ENCODE assay signal across 23 cellular contexts in the genomic region with DNA sequence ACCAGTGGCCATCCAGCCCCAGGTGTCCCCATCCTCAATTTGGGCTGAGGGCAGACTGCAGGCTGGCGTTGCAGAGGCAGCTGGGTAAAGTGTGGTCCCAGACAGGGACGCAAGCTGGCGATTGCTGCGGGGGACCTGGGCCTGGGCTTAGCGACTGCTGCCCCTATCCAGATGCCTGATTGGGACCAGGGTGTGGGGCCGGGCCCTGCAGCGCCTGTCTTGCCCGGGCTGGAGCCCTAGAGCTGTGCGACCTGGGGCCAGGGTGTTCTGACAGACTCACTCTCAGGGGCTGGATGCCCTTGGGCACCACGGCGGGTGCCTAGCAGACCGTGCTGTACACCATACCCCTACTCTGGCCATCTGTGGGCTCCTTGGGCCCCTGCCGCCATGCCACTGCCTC. TPM values are rescaled to one million over a fixed set of nuclear protein-coding genes. Genes with fewer than 3 reads are reported as not detected.
DNase-seq lines count a peak whose midpoint lies in the region; ATAC-seq and TF ChIP-seq lines count a peak whose summit lies in the region.
"Had no signal": no experiment of that assay in that cellular context is flagged by ENCODE, and none has a peak within 500 bp of the region (broad histone marks: within the 10 kb centered on the region; RNA-seq: fewer than 3 reads in every experiment).

No MANE protein-coding gene starts in this region.

- H3K9me3 ChIP-seq in IMR-90 (ENCODE audit: control insufficient read depth, insufficient read depth, low read length) (no peaks in the 10 kb centered on the region), endodermal cell (ENCODE audit: control insufficient read depth, low read length) (no peaks in the 10 kb centered on the region), neuronal stem cell (replicated peaks in 1 of 2; ENCODE audit: control insufficient read depth in 2 of 2, insufficient read depth in 1 of 2, low read depth in 1 of 2, low read length in 2 of 2) (no peaks in the 10 kb centered on the region), tibial nerve (no peaks in the 10 kb centered on the region)

- H4K91ac ChIP-seq in IMR-90 (ENCODE audit: insufficient read depth, low read depth, low read length) (no peak overlapping the region), neuronal stem cell (ENCODE audit: low read depth, low read length, poor library complexity) (no peak overlapping the region)

- H3K4me1 ChIP-seq in IMR-90 (ENCODE audit: control insufficient read depth, insufficient read depth, low read length) (peaks cover 56% of the 10 kb centered on the region), endodermal cell (ENCODE audit: control insufficient read depth, insufficient read depth, low read length) (peaks cover 10% of the 10 kb centered on the region), neuronal stem cell (ENCODE audit: control insufficient read depth in 2 of 2, insufficient read depth in 1 of 2, low read depth in 1 of 2, low read length in 2 of 2) (peaks cover 32 to 57% of the 10 kb centered on the region in 2 donors), tibial nerve (peaks cover under 1 to 88% (median 68%) of the 10 kb centered on the region in 4 donors)

- no peak overlapping the region for H3K56ac ChIP-seq in IMR-90 (ENCODE audit: extremely low read depth, insufficient read depth, low read length)

- H4K8ac ChIP-seq in IMR-90 (ENCODE audit: low read depth in 2 of 2, low read length in 2 of 2) = no peak overlapping the region
- no peak overlapping the region for H4K8ac ChIP-seq in neuronal stem cell (ENCODE audit: low read depth, low read length)

- H3K4me2 ChIP-seq in IMR-90 (ENCODE audit: low read depth, low read length) = no peak overlapping the region
- H3K4me2 ChIP-seq in neuronal stem cell (ENCODE audit: insufficient read depth, low read length, poor library complexity, severe bottlenecking) = no peak overlapping the region

- no peak overlapping the region for H2AK9ac ChIP-seq in IMR-90 (replicated peaks; ENCODE audit: low read depth, low read length, poor library complexity)

- intact Hi-C loops in IMR-90 (cut with micrococcal nuclease) = no loop called here

- in situ Hi-C loops in IMR-90 (cut with MboI; ENCODE audit: low sequenced_read_pairs) = no loop called here

- no peaks in the 10 kb centered on the region for H3K27me3 ChIP-seq in IMR-90 (ENCODE audit: control insufficient read depth, insufficient read depth, low read length)
- H3K27me3 ChIP-seq in endodermal cell (ENCODE audit: control insufficient read depth, insufficient read depth, low read length, poor library complexity, severe bottlenecking) = peaks cover 6% of the 10 kb centered on the region
- peaks cover 0 to 4% (median 0%) of the 10 kb centered on the region in 3 experiments for H3K27me3 ChIP-seq in neuronal stem cell (ENCODE audit: control insufficient read depth in 3 of 3, insufficient read depth in 3 of 3, low read depth in 1 of 3, low read length in 3 of 3)
- no peaks in the 10 kb centered on the region for H3K27me3 ChIP-seq in tibial nerve

- H3K9me1 ChIP-seq in IMR-90 (ENCODE audit: insufficient read depth, low read length) = peaks cover 12% of the 10 kb centered on the region

- H3K18ac ChIP-seq in IMR-90 (ENCODE audit: low read depth, low read length) (no peak overlapping the region), neuronal stem cell (ENCODE audit: low read length) (peak overlapping the region; percentile 88)

- no peaks in the 10 kb centered on the region for H3K36me3 Mint-ChIP-seq in endodermal cell (ENCODE audit: low read depth)
- H3K36me3 Mint-ChIP-seq: activated naive CD8-positive, alpha-beta T cell treated with anti-CD3 and anti-CD28 coated beads for 36 hours had no signal

- H2AFZ ChIP-seq in IMR-90 (replicated peaks; ENCODE audit: low read length, poor library complexity) (no peak overlapping the region), neuronal stem cell (ENCODE audit: low read length) (no peak overlapping the region)

- no peak overlapping the region for H3K4ac ChIP-seq in IMR-90 (ENCODE audit: low read depth, low read length)
- peak overlapping the region; percentile 48 for H3K4ac ChIP-seq in neuronal stem cell (ENCODE audit: low read length)

- TF ChIP-seq CTCF in IMR-90 (conservative IDR thresholded peaks at IDR 0.05; ENCODE audit: low read depth, low read length) (no peak), endodermal cell (conservative IDR thresholded peaks at IDR 0.05) (no peak), tibial nerve (IDR thresholded peaks at IDR 0.05) (no peak)

- dilution Hi-C loops in IMR-90 (cut with HindIII; ENCODE audit: low sequenced_read_pairs, unreplicated experiment) = no loop called here

- H3K27ac ChIP-seq in IMR-90 (ENCODE audit: insufficient read depth, low read length) (no peak overlapping the region), endodermal cell (ENCODE audit: low read depth, low read length) (no peak overlapping the region), neuronal stem cell (replicated peaks; ENCODE audit: low read length) (no peak overlapping the region), tibial nerve (peak overlapping the region in 3 of 4 donors; percentile 26 to 91 (median 47))
- H3K27ac ChIP-seq: C4-2B had no signal

- H2BK120ac ChIP-seq in IMR-90 (ENCODE audit: low read depth, low read length) = no peak overlapping the region
- no peak overlapping the region for H2BK120ac ChIP-seq in neuronal stem cell (ENCODE audit: low read depth, low read length)

- H3K27ac Mint-ChIP-seq in endodermal cell = no peak overlapping the region
- H3K27ac Mint-ChIP-seq: activated naive CD8-positive, alpha-beta T cell treated with anti-CD3 and anti-CD28 coated beads for 36 hours; activated T-helper 2 cell treated with anti-CD3 and anti-CD28 coated beads, Interferon-gamma antibody, Interleukin-2, Interleukin-4, amounts not matched to agents 10 μg/mL and 5 μg/mL and 100 μg/mL, durations not matched to agents 14 hours and 24 hours and 36 hours; progenitor cell of endocrine pancreas had no signal

- TF ChIP-seq POLR2A in IMR-90 (IDR thresholded peaks at IDR 0.05; ENCODE audit: low read depth, low read length) (no peak), tibial nerve (IDR thresholded peaks at IDR 0.05) (no peak)

- H3K36me3 ChIP-seq in IMR-90 (ENCODE audit: control insufficient read depth, insufficient read depth, low read length) (no peaks in the 10 kb centered on the region), endodermal cell (ENCODE audit: control insufficient read depth, insufficient read depth, low read length) (no peaks in the 10 kb centered on the region), neuronal stem cell (replicated peaks in 1 of 2; ENCODE audit: control insufficient read depth in 2 of 2, insufficient read depth in 2 of 2, low read length in 2 of 2) (no peaks in the 10 kb centered on the region), tibial nerve (no peaks in the 10 kb centered on the region)

- H3K4me3 ChIP-seq in IMR-90 (ENCODE audit: insufficient read depth, low read depth, low read length) = no peak overlapping the region
- H3K4me3 ChIP-seq in endodermal cell (ENCODE audit: low read length) = no peak overlapping the region
- H3K4me3 ChIP-seq in neuronal stem cell (ENCODE audit: low read length in 2 of 2) = no peak overlapping the region
- no peak overlapping the region for H3K4me3 ChIP-seq in tibial nerve
- H3K4me3 ChIP-seq: lung had no signal

- H4K20me1 ChIP-seq in IMR-90 (ENCODE audit: insufficient read depth, low read length) = no peaks in the 10 kb centered on the region; the same call in 1 of the 2 replicates

- no peak overlapping the region for H3K4me3 Mint-ChIP-seq in endodermal cell
- H3K4me3 Mint-ChIP-seq: activated naive CD8-positive, alpha-beta T cell treated with anti-CD3 and anti-CD28 coated beads for 36 hours; neural crest cell had no signal

- peaks cover 12% of the 10 kb centered on the region for H3K27me3 Mint-ChIP-seq in endodermal cell (ENCODE audit: insufficient read depth)
- H3K27me3 Mint-ChIP-seq: activated naive CD8-positive, alpha-beta T cell treated with anti-CD3 and anti-CD28 coated beads for 36 hours; progenitor cell of endocrine pancreas had no signal

- H2BK15ac ChIP-seq in IMR-90 (ENCODE audit: low read depth, low read length) (no peak overlapping the region), neuronal stem cell (ENCODE audit: low read length) (peak overlapping the region; percentile 90)

- ATAC-seq in IMR-90 (ENCODE audit: low read depth) (no peak), GM18907 (IDR thresholded peaks at IDR 0.05; ENCODE audit: unreplicated experiment) (no peak), GM21825 (IDR thresholded peaks at IDR 0.05; ENCODE audit: unreplicated experiment) (no peak)

- H3K79me1 ChIP-seq in IMR-90 (ENCODE audit: low read depth in 1 of 2, low read length in 2 of 2) (peaks cover 0 to 32% of the 10 kb centered on the region in 2 experiments; a peak in 3 of 4 replicates), neuronal stem cell (ENCODE audit: low read depth, low read length) (no peaks in the 10 kb centered on the region)

- H3K9ac ChIP-seq in IMR-90 (ENCODE audit: low read depth, low read length) (no peak overlapping the region), endodermal cell (ENCODE audit: extremely low read depth, low read length, poor library complexity, severe bottlenecking) (no peak overlapping the region), neuronal stem cell (ENCODE audit: low read depth, low read length, poor library complexity) (peak overlapping the region; percentile 76)

- H3K9me3 Mint-ChIP-seq in endodermal cell = no peaks in the 10 kb centered on the region
- H3K9me3 Mint-ChIP-seq: activated naive CD8-positive, alpha-beta T cell treated with anti-CD3 and anti-CD28 coated beads for 36 hours; activated T-helper 2 cell treated with anti-CD3 and anti-CD28 coated beads, Interferon-gamma antibody, Interleukin-2, Interleukin-4, amounts not matched to agents 10 μg/mL and 5 μg/mL and 100 μg/mL, durations not matched to agents 14 hours and 24 hours and 36 hours; neural crest cell had no signal

- BruUV-seq in IMR-90 (replicated peaks; lab: Mats Ljungman, UMichigan) = no TSS peak

- no peak for TF ChIP-seq EP300 in tibial nerve (IDR thresholded peaks at IDR 0.05)

- H3K14ac ChIP-seq in IMR-90 (replicated peaks; ENCODE audit: low read depth, low read length) = no peak overlapping the region
- H3K14ac ChIP-seq in neuronal stem cell (ENCODE audit: low read length) = peak overlapping the region; percentile 67

- TF ChIP-seq RAD21 in IMR-90 (IDR thresholded peaks at IDR 0.05; ENCODE audit: low read length) = no peak

- no peak overlapping the region for H2BK20ac ChIP-seq in IMR-90 (ENCODE audit: low read depth, low read length)

- WGBS in IMR-90 (ENCODE audit: extremely low coverage in 2 of 2, insufficient read length in 1 of 2), 2 experiments = 81% methylated on average over 7 of the region's 13 CpGs; no CpG with 5 or more reads in 1 of the 2 experiments
- 95 to 97% methylated on average over 5 to 13 of the region's 13 CpGs for WGBS in endodermal cell (ENCODE audit: insufficient coverage in 1 of 2, insufficient read length in 1 of 2), 2 experiments
- WGBS in neuronal stem cell (ENCODE audit: extremely low coverage in 2 of 2, insufficient read length in 2 of 2, insufficient replicate concordance in 1 of 2), 2 donors = no CpG with 5 or more reads among the region's 13 CpGs
- WGBS in tibial nerve, 2 donors = 89 to 90% methylated on average over 12 of the region's 13 CpGs

- no peak for DNase-seq in IMR-90
- DNase-seq in endodermal cell = peak; percentile 66
- DNase-seq in neuronal stem cell (ENCODE audit: low spot score) = no peak
- DNase-seq in tibial nerve (ENCODE audit: low spot score in 2 of 2) = no peak
- no peak for DNase-seq in GM03348 (ENCODE audit: low spot score)
- DNase-seq in NCI-H1930 (lab: John Stamatoyannopoulos, UW) = no peak
- DNase-seq: activated CD4-positive, alpha-beta T cell treated with anti-CD3 and anti-CD28 coated beads, Interleukin-2, amount 50 U/mL, for 4 hours; activated naive CD8-positive, alpha-beta T cell treated with anti-CD3 and anti-CD28 coated beads for 36 hours; DND-41; effector CD4-positive, alpha-beta T cell; foreskin melanocyte; NCI-H1105 treated with DMSO at 0.1 percent for 48 hours; NCI-H2081 treated with DMSO at 0.1 percent for 48 hours; NCI-H446 treated with DMSO at 0.1 percent for 48 hours; SHP77 treated with DMSO at 0.1 percent for 48 hours; T1000 had no signal

- POLR2A ChIA-PET in IMR-90 (lab: Charles Lee; ENCODE audit: unreplicated experiment) = interaction anchor here (0.6 kb wide), 1 partner anchor 14 kb away, joined by 4 read pairs; no protein-coding TSS in a partner anchor

- CTCF ChIA-PET in IMR-90 (lab: Yijun Ruan, JAX) = no interaction called here

- H2BK5ac ChIP-seq in IMR-90 (ENCODE audit: low read depth, low read length, poor library complexity, severe bottlenecking) (no peak overlapping the region), neuronal stem cell (ENCODE audit: low read length) (peak overlapping the region; percentile 78)

- no peak overlapping the region for H4K5ac ChIP-seq in IMR-90 (ENCODE audit: low read depth, low read length)

- H2AK5ac ChIP-seq in IMR-90 (ENCODE audit: low read depth, low read length) (peak overlapping the region; percentile 57; the same call in 1 of the 2 replicates), neuronal stem cell (ENCODE audit: low read depth, low read length) (peak overlapping the region; percentile 100)

- H3K4me1 Mint-ChIP-seq in endodermal cell = peaks cover 22% of the 10 kb centered on the region
- H3K4me1 Mint-ChIP-seq: activated naive CD8-positive, alpha-beta T cell treated with anti-CD3 and anti-CD28 coated beads for 36 hours had no signal

- peak overlapping the region; percentile 73 for H2BK12ac ChIP-seq in neuronal stem cell (ENCODE audit: low read length)

- H3K23ac ChIP-seq in IMR-90 (ENCODE audit: low read depth, low read length) (no peak overlapping the region), neuronal stem cell (ENCODE audit: low read depth, low read length, poor library complexity) (peak overlapping the region; percentile 85)

RNA-seq across cellular contexts. Expression of a gene that starts 16.2 kb away (rescaled TPM):
- total RNA-seq in IMR-90 (2012; rRNA removed) (6.5 and 7.5 TPM in 2 replicates), endodermal cell (100 to 1,000 TPM; 126 to 154 TPM), tibial nerve (10 to 100 TPM; 32.8 to 60.9 (median 47.3) TPM)
- polyA plus RNA-seq in IMR-90 (2012; rRNA removed) = 31.5 and 36.8 TPM in 2 replicates
- polyA plus RNA-seq in IMR-90 (2012; cell fraction: cytosol; rRNA removed) = 58.8 and 75.0 TPM in 2 replicates
- 59.9 and 123 TPM in 2 replicates for polyA plus RNA-seq in IMR-90 (2012; cell fraction: nucleus; rRNA removed; ENCODE audit: low replicate concordance)
- 91.8 TPM for polyA plus RNA-seq in endodermal cell (2013, experiment 1 of 2)
- 88.9 TPM for polyA plus RNA-seq in endodermal cell (2013, experiment 2 of 2)
- 108 TPM for polyA plus RNA-seq in neuronal stem cell (2013, experiment 1 of 2)
- 108 TPM for polyA plus RNA-seq in neuronal stem cell (2013, experiment 2 of 2)

RNA-seq across cellular contexts. Expression of a gene that starts 17.3 kb away (rescaled TPM):
- 2.3 and 3.9 TPM in 2 replicates for total RNA-seq in IMR-90 (2012; rRNA removed)
- 20.1 and 20.8 TPM in 2 replicates for polyA plus RNA-seq in IMR-90 (2012; rRNA removed)
- 13.7 and 20.7 TPM in 2 replicates for polyA plus RNA-seq in IMR-90 (2012; cell fraction: cytosol; rRNA removed)
- polyA plus RNA-seq in IMR-90 (2012; cell fraction: nucleus; rRNA removed; ENCODE audit: low replicate concordance) = 42.1 and 52.9 TPM in 2 replicates
- total RNA-seq in endodermal cell = 10 to 100 TPM; 65.4 to 79.2 TPM
- 39.9 TPM for polyA plus RNA-seq in endodermal cell (2013, experiment 1 of 2)
- polyA plus RNA-seq in endodermal cell (2013, experiment 2 of 2) = 37.7 TPM
- 37.5 TPM for polyA plus RNA-seq in neuronal stem cell (2013, experiment 1 of 2)
- polyA plus RNA-seq in neuronal stem cell (2013, experiment 2 of 2) = 41.3 TPM
- total RNA-seq in tibial nerve = 100 to 1,000 TPM in 1 of 4 donors, 10 to 100 TPM in 3; 62.8 to 100 (median 72.2) TPM

Comparison
In these comparisons a context has a peak if more than half of its experiments do, and no peak if none do; other contexts are left out.
1. H3K27ac ChIP-seq: peak in tibial nerve (3 of 4); none in IMR-90 (single experiment), endodermal cell (single experiment) and neuronal stem cell (single experiment).
2. RNA of a gene that starts 17.3 kb away (total RNA-seq): 65.4 to 79.2 TPM in endodermal cell and 62.8 to 100 TPM in tibial nerve; 2.3 to 3.9 TPM in IMR-90; every median in the first group is over 10 times any median in the second.